ENCODE assay signal across 9 cellular contexts in the genomic region with DNA sequence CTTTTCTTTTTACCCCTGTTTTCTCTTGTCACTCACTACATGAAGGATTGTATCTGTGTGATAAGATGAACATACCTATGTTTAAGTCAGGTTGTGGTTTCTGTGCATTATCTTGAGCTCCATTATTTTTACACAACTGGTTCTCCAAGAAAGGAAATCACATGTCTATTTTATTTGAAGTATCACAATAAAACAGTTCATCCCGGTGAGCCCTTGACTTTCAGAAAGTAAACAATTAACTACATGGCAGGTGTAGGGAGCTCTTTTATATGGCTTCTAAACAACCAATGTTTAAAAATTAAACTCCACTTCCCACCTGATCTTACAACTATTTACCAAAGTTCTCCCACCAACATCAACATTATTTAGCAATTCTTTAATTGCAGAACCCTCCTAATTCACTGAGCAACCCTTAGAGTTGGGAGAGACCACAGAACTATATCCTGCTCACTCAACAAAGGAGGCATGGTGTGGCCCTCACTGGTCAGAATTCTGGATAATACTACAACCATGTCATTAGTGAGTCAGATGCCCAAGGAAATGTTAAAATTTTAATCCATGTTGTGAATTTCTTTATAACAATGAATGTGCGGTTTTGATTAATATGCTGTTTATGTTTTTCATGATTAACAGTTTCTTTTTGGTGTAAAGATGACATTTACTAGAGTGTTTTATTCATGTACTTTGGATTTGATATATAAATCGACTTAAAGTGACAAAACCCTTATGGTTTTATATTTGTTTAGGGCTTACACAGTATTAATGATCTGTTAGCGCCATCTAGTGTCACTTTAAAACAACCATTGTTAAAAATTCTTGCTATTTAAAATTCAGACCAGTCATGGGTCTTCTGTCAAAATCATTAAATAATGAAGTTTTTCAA. TPM values are rescaled to one million over a fixed set of nuclear protein-coding genes. Genes with fewer than 3 reads are reported as not detected.
DNase-seq lines count a peak whose midpoint lies in the region; ATAC-seq and TF ChIP-seq lines count a peak whose summit lies in the region.
"Had no signal": no experiment of that assay in that cellular context is flagged by ENCODE, and none has a peak within 500 bp of the region (broad histone marks: within the 10 kb centered on the region; RNA-seq: fewer than 3 reads in every experiment).

No MANE protein-coding gene starts in this region.

- H3K27me3 ChIP-seq in esophagus squamous epithelium, result no peaks in the 10 kb centered on the region

- no peak overlapping the region for H3K4me3 ChIP-seq in esophagus squamous epithelium

- H3K27ac Mint-ChIP-seq in progenitor cell of endocrine pancreas, result peak overlapping the region; percentile 86

- no peaks in the 10 kb centered on the region for H3K9me3 Mint-ChIP-seq in progenitor cell of endocrine pancreas (ENCODE audit: low read depth)
- H3K9me3 Mint-ChIP-seq: naive thymus-derived CD8-positive, alpha-beta T cell had no signal

- TF ChIP-seq POLR2A in esophagus squamous epithelium (IDR thresholded peaks at IDR 0.05), result no peak

- peaks cover 37% of the 10 kb centered on the region for H3K4me1 Mint-ChIP-seq in progenitor cell of endocrine pancreas (ENCODE audit: low read depth)

- intact Hi-C loops in esophagus squamous epithelium (cut with DNase I), result no loop called here

- H3K36me3 ChIP-seq in esophagus squamous epithelium, result peaks cover 0 to 32% (median 0%) of the 10 kb centered on the region in 3 donors

- no peaks in the 10 kb centered on the region for H3K4me1 ChIP-seq in esophagus squamous epithelium

- no peak overlapping the region for H3K4me3 Mint-ChIP-seq in progenitor cell of endocrine pancreas (ENCODE audit: low read depth)
- H3K4me3 Mint-ChIP-seq: naive thymus-derived CD8-positive, alpha-beta T cell had no signal

- WGBS in esophagus squamous epithelium, 2 donors, result 30 to 34% methylated on average over 4 of the region's 4 CpGs

- no peaks in the 10 kb centered on the region for H3K9me3 ChIP-seq in esophagus squamous epithelium

- H3K27me3 Mint-ChIP-seq in progenitor cell of endocrine pancreas, result no peaks in the 10 kb centered on the region
- H3K27me3 Mint-ChIP-seq: naive thymus-derived CD8-positive, alpha-beta T cell had no signal

- no peak overlapping the region for H3K27ac ChIP-seq in esophagus squamous epithelium

- peaks cover 38% of the 10 kb centered on the region for H3K36me3 Mint-ChIP-seq in progenitor cell of endocrine pancreas (ENCODE audit: insufficient read depth)

- ATAC-seq in HG03025 (IDR thresholded peaks at IDR 0.05; ENCODE audit: low FRiP score, unreplicated experiment), result no peak
- ATAC-seq: naive thymus-derived CD8-positive, alpha-beta T cell had no signal

- TF ChIP-seq CTCF in esophagus squamous epithelium (IDR thresholded peaks at IDR 0.05), result peak in 5 of 6 experiments; percentile 27 to 71 (median 48)
- TF ChIP-seq CTCF in progenitor cell of endocrine pancreas (IDR thresholded peaks at IDR 0.05; ENCODE audit: unreplicated experiment), result peak; percentile 83

- peak; percentile 71 for DNase-seq in DMS114 treated with DMSO at 0.1 percent for 48 hours (lab: John Stamatoyannopoulos, UW; ENCODE audit: unreplicated experiment)
- peak; percentile 60 for DNase-seq in LHCN-M2 (ENCODE audit: low read depth)
- DNase-seq in RPMI8226, result peak; percentile 54
- no peak for DNase-seq in esophagus squamous epithelium (lab: John Stamatoyannopoulos, UW)
- no peak for DNase-seq in progenitor cell of endocrine pancreas (ENCODE audit: low spot score, unreplicated experiment)
- no peak for DNase-seq in activated naive CD4-positive, alpha-beta T cell (lab: John Stamatoyannopoulos, UW)
- DNase-seq in HPDE6-E6E7 (ENCODE audit: extremely low spot score), result no peak

RNA-seq across cellular contexts. Expression of a gene that starts 50.0 kb away (rescaled TPM):
- total RNA-seq in LHCN-M2 (2014; rRNA removed) (0.19 and 0.23 TPM in 2 replicates), esophagus squamous epithelium (not detected), progenitor cell of endocrine pancreas (95.0 and 97.2 TPM in 2 replicates)
- polyA plus RNA-seq in LHCN-M2 (2012), result 0.07 TPM
- total RNA-seq: naive thymus-derived CD8-positive, alpha-beta T cell had no signal
- polyA plus RNA-seq: naive thymus-derived CD8-positive, alpha-beta T cell had no signal

Comparison
In these comparisons a context has a peak if more than half of its experiments do, and no peak if none do; other contexts are left out.
1. DNase-seq: peak in DMS114 treated with DMSO at 0.1 percent for 48 hours (single experiment), LHCN-M2 (single experiment) and RPMI8226 (single experiment); none in esophagus squamous epithelium (single experiment), progenitor cell of endocrine pancreas (single experiment), activated naive CD4-positive, alpha-beta T cell (0 of 4) and HPDE6-E6E7 (single experiment).
2. RNA of a gene that starts 50.0 kb away (total RNA-seq): 95.0 to 97.2 TPM in progenitor cell of endocrine pancreas; 0.19 to 0.23 TPM in LHCN-M2 and not detected in esophagus squamous epithelium; every median in the first group is over 10 times any median in the second.